Comparison of ENCODE assay signal across 1 cellular context in the genomic region with DNA sequence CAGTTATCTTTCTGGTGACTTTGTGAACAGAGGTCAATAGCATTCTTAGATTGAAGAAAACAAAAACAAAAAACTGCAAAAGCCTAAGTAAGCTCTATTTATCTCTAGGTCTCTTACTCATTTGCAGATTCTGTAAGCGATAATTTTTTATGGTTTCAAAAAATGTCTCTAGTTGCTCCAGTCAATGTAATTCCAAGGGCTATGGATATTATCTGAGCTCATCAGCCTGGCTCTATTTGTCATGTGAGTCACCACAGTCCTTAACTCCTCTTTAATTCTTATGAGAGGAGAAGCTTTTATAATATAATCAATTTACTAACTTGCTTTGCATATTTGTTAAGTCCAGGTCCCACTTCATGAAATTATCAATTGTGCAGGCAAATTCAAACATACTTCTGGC.
A peak's percentile ranks its signal among the peaks of the same experiment; 100 is the strongest.
TF ChIP-seq lines count a peak whose summit lies in the region.

No MANE protein-coding gene starts in this region.

TF ChIP-seq in K562, 482 proteins besides CTCF, POLR2A, EP300 and RAD21 (continued from another document):
- TF ChIP-seq, protein P1, sequence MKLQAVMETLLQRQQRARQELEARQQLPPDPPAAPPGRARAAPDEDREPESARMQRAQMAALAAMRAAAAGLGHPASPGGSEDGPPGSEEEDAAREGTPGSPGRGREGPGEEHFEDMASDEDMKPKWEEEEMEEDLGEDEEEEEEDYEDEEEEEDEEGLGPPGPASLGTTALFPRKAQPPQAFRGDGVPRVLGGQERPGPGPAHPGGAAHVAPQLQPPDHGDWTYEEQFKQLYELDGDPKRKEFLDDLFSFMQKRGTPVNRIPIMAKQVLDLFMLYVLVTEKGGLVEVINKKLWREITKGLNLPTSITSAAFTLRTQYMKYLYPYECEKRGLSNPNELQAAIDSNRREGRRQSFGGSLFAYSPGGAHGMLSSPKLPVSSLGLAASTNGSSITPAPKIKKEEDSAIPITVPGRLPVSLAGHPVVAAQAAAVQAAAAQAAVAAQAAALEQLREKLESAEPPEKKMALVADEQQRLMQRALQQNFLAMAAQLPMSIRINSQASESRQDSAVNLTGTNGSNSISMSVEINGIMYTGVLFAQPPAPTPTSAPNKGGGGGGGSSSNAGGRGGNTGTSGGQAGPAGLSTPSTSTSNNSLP (IDR thresholded peaks at IDR 0.05; ENCODE audit: borderline replicate concordance, low read depth, low read length) = no peak
- TF ChIP-seq SMARCE1 (IDR thresholded peaks at IDR 0.05) (peak; percentile 42; the same call in 1 of the 2 replicates), MAFK (IDR thresholded peaks at IDR 0.05; ENCODE audit: low read length) (no peak), BRD4 (IDR thresholded peaks at IDR 0.05) (no peak), PHB2 (IDR thresholded peaks at IDR 0.05; ENCODE audit: low read depth) (no peak), ZNF316 (IDR thresholded peaks at IDR 0.05) (no peak), FOS (IDR thresholded peaks at IDR 0.05; ENCODE audit: extremely low read depth, insufficient read length) (peak; percentile 15), CBFA2T2 (conservative IDR thresholded peaks at IDR 0.05) (no peak), MAFF (IDR thresholded peaks at IDR 0.05; ENCODE audit: low read length) (no peak), CREB1 (IDR thresholded peaks at IDR 0.05) (no peak), CREB1 (CRISPR knock-in tag; IDR thresholded peaks at IDR 0.05) (no peak), ZNF696 (CRISPR knock-in tag; conservative IDR thresholded peaks at IDR 0.05) (no peak), DIDO1 (tag; IDR thresholded peaks at IDR 0.05; ENCODE audit: low read depth) (no peak)
- TF ChIP-seq, protein P2, sequence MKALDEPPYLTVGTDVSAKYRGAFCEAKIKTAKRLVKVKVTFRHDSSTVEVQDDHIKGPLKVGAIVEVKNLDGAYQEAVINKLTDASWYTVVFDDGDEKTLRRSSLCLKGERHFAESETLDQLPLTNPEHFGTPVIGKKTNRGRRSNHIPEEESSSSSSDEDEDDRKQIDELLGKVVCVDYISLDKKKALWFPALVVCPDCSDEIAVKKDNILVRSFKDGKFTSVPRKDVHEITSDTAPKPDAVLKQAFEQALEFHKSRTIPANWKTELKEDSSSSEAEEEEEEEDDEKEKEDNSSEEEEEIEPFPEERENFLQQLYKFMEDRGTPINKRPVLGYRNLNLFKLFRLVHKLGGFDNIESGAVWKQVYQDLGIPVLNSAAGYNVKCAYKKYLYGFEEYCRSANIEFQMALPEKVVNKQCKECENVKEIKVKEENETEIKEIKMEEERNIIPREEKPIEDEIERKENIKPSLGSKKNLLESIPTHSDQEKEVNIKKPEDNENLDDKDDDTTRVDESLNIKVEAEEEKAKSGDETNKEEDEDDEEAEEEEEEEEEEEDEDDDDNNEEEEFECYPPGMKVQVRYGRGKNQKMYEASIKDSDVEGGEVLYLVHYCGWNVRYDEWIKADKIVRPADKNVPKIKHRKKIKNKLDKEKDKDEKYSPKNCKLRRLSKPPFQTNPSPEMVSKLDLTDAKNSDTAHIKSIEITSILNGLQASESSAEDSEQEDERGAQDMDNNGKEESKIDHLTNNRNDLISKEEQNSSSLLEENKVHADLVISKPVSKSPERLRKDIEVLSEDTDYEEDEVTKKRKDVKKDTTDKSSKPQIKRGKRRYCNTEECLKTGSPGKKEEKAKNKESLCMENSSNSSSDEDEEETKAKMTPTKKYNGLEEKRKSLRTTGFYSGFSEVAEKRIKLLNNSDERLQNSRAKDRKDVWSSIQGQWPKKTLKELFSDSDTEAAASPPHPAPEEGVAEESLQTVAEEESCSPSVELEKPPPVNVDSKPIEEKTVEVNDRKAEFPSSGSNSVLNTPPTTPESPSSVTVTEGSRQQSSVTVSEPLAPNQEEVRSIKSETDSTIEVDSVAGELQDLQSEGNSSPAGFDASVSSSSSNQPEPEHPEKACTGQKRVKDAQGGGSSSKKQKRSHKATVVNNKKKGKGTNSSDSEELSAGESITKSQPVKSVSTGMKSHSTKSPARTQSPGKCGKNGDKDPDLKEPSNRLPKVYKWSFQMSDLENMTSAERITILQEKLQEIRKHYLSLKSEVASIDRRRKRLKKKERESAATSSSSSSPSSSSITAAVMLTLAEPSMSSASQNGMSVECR (CRISPR knock-in tag; IDR thresholded peaks at IDR 0.05) = no peak
- TF ChIP-seq, protein P3, sequence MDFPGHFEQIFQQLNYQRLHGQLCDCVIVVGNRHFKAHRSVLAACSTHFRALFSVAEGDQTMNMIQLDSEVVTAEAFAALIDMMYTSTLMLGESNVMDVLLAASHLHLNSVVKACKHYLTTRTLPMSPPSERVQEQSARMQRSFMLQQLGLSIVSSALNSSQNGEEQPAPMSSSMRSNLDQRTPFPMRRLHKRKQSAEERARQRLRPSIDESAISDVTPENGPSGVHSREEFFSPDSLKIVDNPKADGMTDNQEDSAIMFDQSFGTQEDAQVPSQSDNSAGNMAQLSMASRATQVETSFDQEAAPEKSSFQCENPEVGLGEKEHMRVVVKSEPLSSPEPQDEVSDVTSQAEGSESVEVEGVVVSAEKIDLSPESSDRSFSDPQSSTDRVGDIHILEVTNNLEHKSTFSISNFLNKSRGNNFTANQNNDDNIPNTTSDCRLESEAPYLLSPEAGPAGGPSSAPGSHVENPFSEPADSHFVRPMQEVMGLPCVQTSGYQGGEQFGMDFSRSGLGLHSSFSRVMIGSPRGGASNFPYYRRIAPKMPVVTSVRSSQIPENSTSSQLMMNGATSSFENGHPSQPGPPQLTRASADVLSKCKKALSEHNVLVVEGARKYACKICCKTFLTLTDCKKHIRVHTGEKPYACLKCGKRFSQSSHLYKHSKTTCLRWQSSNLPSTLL (IDR thresholded peaks at IDR 0.05) = no peak
- TF ChIP-seq, protein P4, sequence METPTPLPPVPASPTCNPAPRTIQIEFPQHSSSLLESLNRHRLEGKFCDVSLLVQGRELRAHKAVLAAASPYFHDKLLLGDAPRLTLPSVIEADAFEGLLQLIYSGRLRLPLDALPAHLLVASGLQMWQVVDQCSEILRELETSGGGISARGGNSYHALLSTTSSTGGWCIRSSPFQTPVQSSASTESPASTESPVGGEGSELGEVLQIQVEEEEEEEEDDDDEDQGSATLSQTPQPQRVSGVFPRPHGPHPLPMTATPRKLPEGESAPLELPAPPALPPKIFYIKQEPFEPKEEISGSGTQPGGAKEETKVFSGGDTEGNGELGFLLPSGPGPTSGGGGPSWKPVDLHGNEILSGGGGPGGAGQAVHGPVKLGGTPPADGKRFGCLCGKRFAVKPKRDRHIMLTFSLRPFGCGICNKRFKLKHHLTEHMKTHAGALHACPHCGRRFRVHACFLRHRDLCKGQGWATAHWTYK (CRISPR knock-in tag; IDR thresholded peaks at IDR 0.05) = no peak
- TF ChIP-seq, protein P5, sequence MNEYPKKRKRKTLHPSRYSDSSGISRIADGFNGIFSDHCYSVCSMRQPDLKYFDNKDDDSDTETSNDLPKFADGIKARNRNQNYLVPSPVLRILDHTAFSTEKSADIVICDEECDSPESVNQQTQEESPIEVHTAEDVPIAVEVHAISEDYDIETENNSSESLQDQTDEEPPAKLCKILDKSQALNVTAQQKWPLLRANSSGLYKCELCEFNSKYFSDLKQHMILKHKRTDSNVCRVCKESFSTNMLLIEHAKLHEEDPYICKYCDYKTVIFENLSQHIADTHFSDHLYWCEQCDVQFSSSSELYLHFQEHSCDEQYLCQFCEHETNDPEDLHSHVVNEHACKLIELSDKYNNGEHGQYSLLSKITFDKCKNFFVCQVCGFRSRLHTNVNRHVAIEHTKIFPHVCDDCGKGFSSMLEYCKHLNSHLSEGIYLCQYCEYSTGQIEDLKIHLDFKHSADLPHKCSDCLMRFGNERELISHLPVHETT (CRISPR knock-in tag; conservative IDR thresholded peaks at IDR 0.05 in 1 of 2, IDR thresholded peaks at IDR 0.05 in 1 of 2) = no peak
- TF ChIP-seq, protein P6, sequence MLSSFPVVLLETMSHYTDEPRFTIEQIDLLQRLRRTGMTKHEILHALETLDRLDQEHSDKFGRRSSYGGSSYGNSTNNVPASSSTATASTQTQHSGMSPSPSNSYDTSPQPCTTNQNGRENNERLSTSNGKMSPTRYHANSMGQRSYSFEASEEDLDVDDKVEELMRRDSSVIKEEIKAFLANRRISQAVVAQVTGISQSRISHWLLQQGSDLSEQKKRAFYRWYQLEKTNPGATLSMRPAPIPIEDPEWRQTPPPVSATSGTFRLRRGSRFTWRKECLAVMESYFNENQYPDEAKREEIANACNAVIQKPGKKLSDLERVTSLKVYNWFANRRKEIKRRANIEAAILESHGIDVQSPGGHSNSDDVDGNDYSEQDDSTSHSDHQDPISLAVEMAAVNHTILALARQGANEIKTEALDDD (IDR thresholded peaks at IDR 0.05) = no peak
TF ChIP-seq in K562: peak in this region for 4.
